Comparison of ENCODE assay signal across 20 cellular contexts in genomic region chr17:9427460-9428315, GRCh38.
A peak's percentile ranks its signal among the peaks of the same experiment; 100 is the strongest.
DNase-seq lines count a peak whose midpoint lies in the region; ATAC-seq and TF ChIP-seq lines count a peak whose summit lies in the region.
"Had no signal": no experiment of that assay in that cellular context is flagged by ENCODE, and none has a peak within 500 bp of the region (broad histone marks: within the 10 kb centered on the region; RNA-seq: fewer than 3 reads in every experiment).

No MANE protein-coding gene starts in this region.

- no peaks in the 10 kb centered on the region for H3K27me3 ChIP-seq in esophagus squamous epithelium

- no peak for TF ChIP-seq CTCF in esophagus squamous epithelium (IDR thresholded peaks at IDR 0.05)

- peak overlapping the region in 3 of 4 donors; percentile 17 to 44 (median 35) for H3K27ac ChIP-seq in esophagus squamous epithelium
- H3K27ac ChIP-seq: coronary artery, parathyroid adenoma had no signal

- H3K27ac Mint-ChIP-seq in effector memory CD8-positive, alpha-beta T cell, result no peak overlapping the region
- H3K27ac Mint-ChIP-seq: activated T-helper 2 cell treated with anti-CD3 and anti-CD28 coated beads, Interferon-gamma antibody, Interleukin-2, Interleukin-4, amounts not matched to agents 10 μg/mL and 5 μg/mL and 100 μg/mL, durations not matched to agents 14 hours and 24 hours and 36 hours; CD4-positive, alpha-beta T cell; IgD-negative memory B cell had no signal

- H3K36me3 Mint-ChIP-seq in effector memory CD8-positive, alpha-beta T cell (ENCODE audit: insufficient read depth), result no peaks in the 10 kb centered on the region

- H3K27me3 Mint-ChIP-seq in effector memory CD8-positive, alpha-beta T cell, result no peaks in the 10 kb centered on the region
- H3K27me3 Mint-ChIP-seq: CD4-positive, alpha-beta T cell; IgD-negative memory B cell had no signal

- peaks cover 0 to 26% (median 6%) of the 10 kb centered on the region in 3 donors for H3K4me1 ChIP-seq in esophagus squamous epithelium
- H3K4me1 ChIP-seq: parathyroid adenoma had no signal

- TF ChIP-seq POLR2A in esophagus squamous epithelium (IDR thresholded peaks at IDR 0.05), result no peak

- H3K4me3 ChIP-seq in esophagus squamous epithelium, result no peak overlapping the region
- H3K4me3 ChIP-seq: coronary artery had no signal

- H3K9me3 ChIP-seq in esophagus squamous epithelium, result no peaks in the 10 kb centered on the region

- intact Hi-C loops in esophagus squamous epithelium (cut with DNase I), result no loop called here

- DNase-seq in AG08395 (ENCODE audit: low spot score) (peak; percentile 7), NCI-H69 (lab: John Stamatoyannopoulos, UW) (peak; percentile 23), esophagus squamous epithelium (lab: John Stamatoyannopoulos, UW) (no peak), myocyte (ENCODE audit: low read depth) (peak; percentile 71), SHP77 (lab: John Stamatoyannopoulos, UW) (no peak), epidermal melanocyte (ENCODE audit: insufficient read length, low spot score) (no peak)
- DNase-seq in effector memory CD8-positive, alpha-beta T cell, result no peak
- DNase-seq: ACHN; CD4-positive, alpha-beta T cell; erythroblast; hypothalamus; left colon; NCI-H1105; NCI-H2227 treated with DMSO at 0.1 percent for 48 hours; T-helper 2 cell had no signal

- H3K4me3 Mint-ChIP-seq in effector memory CD8-positive, alpha-beta T cell, result no peak overlapping the region
- H3K4me3 Mint-ChIP-seq: CD4-positive, alpha-beta T cell; IgD-negative memory B cell had no signal

- no peaks in the 10 kb centered on the region for H3K9me3 Mint-ChIP-seq in effector memory CD8-positive, alpha-beta T cell
- H3K9me3 Mint-ChIP-seq: activated T-helper 2 cell treated with anti-CD3 and anti-CD28 coated beads, Interferon-gamma antibody, Interleukin-2, Interleukin-4, amounts not matched to agents 10 μg/mL and 5 μg/mL and 100 μg/mL, durations not matched to agents 14 hours and 24 hours and 36 hours; CD4-positive, alpha-beta T cell; IgD-negative memory B cell had no signal

- 60 to 61% methylated on average over 11 of the region's 11 CpGs for WGBS in esophagus squamous epithelium, 2 donors

- peaks cover 0 to 7% of the 10 kb centered on the region in 2 donors for H3K4me1 Mint-ChIP-seq in effector memory CD8-positive, alpha-beta T cell (ENCODE audit: low read depth in 2 of 2)

- peaks cover 0 to under 1% (median 0%) of the 10 kb centered on the region in 3 donors for H3K36me3 ChIP-seq in esophagus squamous epithelium

- ATAC-seq in GM18873 (IDR thresholded peaks at IDR 0.05; ENCODE audit: low FRiP score, unreplicated experiment), result no peak
- no peak for ATAC-seq in effector memory CD8-positive, alpha-beta T cell (replicated peaks)
- ATAC-seq: left colon had no signal

Comparison
In these comparisons a context has a peak if more than half of its experiments do, and no peak if none do; other contexts are left out.
1. DNase-seq: peak in AG08395 (single experiment), NCI-H69 (single experiment) and myocyte (single experiment); none in esophagus squamous epithelium (single experiment), SHP77 (0 of 2), epidermal melanocyte (single experiment) and effector memory CD8-positive, alpha-beta T cell (0 of 3).